In the genomic region with DNA sequence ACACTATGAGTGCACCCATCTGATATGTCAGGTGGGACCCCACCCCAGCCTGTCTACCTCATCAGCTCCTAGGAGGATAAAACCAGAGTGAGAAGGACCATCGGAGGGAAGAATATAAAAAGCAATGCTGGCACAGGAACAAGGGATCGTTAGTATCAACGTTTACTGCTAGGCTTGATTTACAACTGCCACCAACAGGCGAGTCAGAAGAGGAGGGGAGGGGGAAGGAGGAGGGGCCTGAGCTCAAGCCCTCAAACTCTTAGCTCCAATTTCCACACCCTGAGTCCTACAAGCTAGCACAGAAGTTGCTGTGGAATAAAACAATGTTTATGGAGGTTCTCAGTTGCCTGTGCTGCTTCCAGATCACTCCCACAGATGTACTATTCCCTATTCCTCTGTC, we compare ENCODE assay signal across 17 cellular contexts.
DNase-seq lines count a peak whose midpoint lies in the region; ATAC-seq and TF ChIP-seq lines count a peak whose summit lies in the region.
"Had no signal": no experiment of that assay in that cellular context is flagged by ENCODE, and none has a peak within 500 bp of the region (broad histone marks: within the 10 kb centered on the region; RNA-seq: fewer than 3 reads in every experiment).

No MANE protein-coding gene starts in this region.

- no peaks in the 10 kb centered on the region for H3K27me3 ChIP-seq in A673 (replicated peaks; ENCODE audit: insufficient read depth, low read depth, low read length, poor library complexity)
- H3K27me3 ChIP-seq: sigmoid colon had no signal

- no peak overlapping the region for H3K27ac Mint-ChIP-seq in activated T-cell treated with anti-CD3 and anti-CD28 coated beads, Interleukin-2, amount 50 U/mL, for 72 hours
- H3K27ac Mint-ChIP-seq: activated naive CD8-positive, alpha-beta T cell treated with anti-CD3 and anti-CD28 coated beads, Interleukin-2, amount 50 U/mL, for 24 hours; activated T-helper 1 cell treated with anti-CD3 and anti-CD28 coated beads, Interleukin-12 subunit alpha, Interleukin-12 subunit beta, Interleukin-2, Interleukin-4 antibody, amounts not matched to agents 30 ng/mL and 10 ng/mL and 1 ng/mL, durations not matched to agents 14 hours and 24 hours and 36 hours had no signal

- H3K4me3 Mint-ChIP-seq in activated T-cell treated with anti-CD3 and anti-CD28 coated beads, Interleukin-2, amount 50 U/mL, for 72 hours: no peak overlapping the region
- H3K4me3 Mint-ChIP-seq: activated naive CD8-positive, alpha-beta T cell treated with anti-CD3 and anti-CD28 coated beads, Interleukin-2, amount 50 U/mL, for 24 hours; activated T-helper 1 cell treated with anti-CD3 and anti-CD28 coated beads, Interleukin-12 subunit alpha, Interleukin-12 subunit beta, Interleukin-2, Interleukin-4 antibody, amounts not matched to agents 30 ng/mL and 10 ng/mL and 1 ng/mL, durations not matched to agents 14 hours and 24 hours and 36 hours had no signal

- intact Hi-C loops in A673 (cut with micrococcal nuclease; ENCODE audit: unreplicated experiment): no loop called here

- BruUV-seq in A673 (replicated peaks; lab: Mats Ljungman, UMichigan): no TSS peak

- no peaks in the 10 kb centered on the region for H3K9me3 ChIP-seq in A673 (ENCODE audit: low read depth, low read length, poor library complexity, severe bottlenecking)
- H3K9me3 ChIP-seq: Caco-2, sigmoid colon had no signal

- H3K27ac ChIP-seq in A673 (ENCODE audit: low read depth, low read length, poor library complexity, severe bottlenecking): no peak overlapping the region

- H3K4me3 ChIP-seq in A673 (ENCODE audit: low read depth, low read length, poor library complexity, severe bottlenecking): no peak overlapping the region
- H3K4me3 ChIP-seq: GM12878, sigmoid colon had no signal

- peaks cover 14% of the 10 kb centered on the region for H3K4me1 ChIP-seq in A673 (ENCODE audit: insufficient read depth, low read length, poor library complexity, severe bottlenecking)
- H3K4me1 ChIP-seq: Caco-2 had no signal

- H3K4me1 Mint-ChIP-seq in activated T-cell treated with anti-CD3 and anti-CD28 coated beads, Interleukin-2, amount 50 U/mL, for 72 hours (ENCODE audit: low read depth): no peaks in the 10 kb centered on the region
- H3K4me1 Mint-ChIP-seq: activated naive CD8-positive, alpha-beta T cell treated with anti-CD3 and anti-CD28 coated beads, Interleukin-2, amount 50 U/mL, for 24 hours had no signal

- no peak for ATAC-seq in activated T-cell treated with anti-CD3 and anti-CD28 coated beads, Interleukin-2, amount 50 U/mL, for 72 hours (replicated peaks in 1 of 2)
- no peak for ATAC-seq in GM18520 (IDR thresholded peaks at IDR 0.05; ENCODE audit: unreplicated experiment)
- ATAC-seq: activated naive CD8-positive, alpha-beta T cell treated with anti-CD3 and anti-CD28 coated beads, Interleukin-2, amount 50 U/mL, for 24 hours had no signal

- H3K9me3 Mint-ChIP-seq in activated T-cell treated with anti-CD3 and anti-CD28 coated beads, Interleukin-2, amount 50 U/mL, for 72 hours: no peaks in the 10 kb centered on the region
- H3K9me3 Mint-ChIP-seq: activated naive CD8-positive, alpha-beta T cell treated with anti-CD3 and anti-CD28 coated beads, Interleukin-2, amount 50 U/mL, for 24 hours; activated T-helper 1 cell treated with anti-CD3 and anti-CD28 coated beads, Interleukin-12 subunit alpha, Interleukin-12 subunit beta, Interleukin-2, Interleukin-4 antibody, amounts not matched to agents 30 ng/mL and 10 ng/mL and 1 ng/mL, durations not matched to agents 14 hours and 24 hours and 36 hours had no signal

- DNase-seq in A673 (ENCODE audit: low spot score): peak; percentile 51
- DNase-seq in EH (ENCODE audit: low read depth): peak; percentile 29
- DNase-seq in astrocyte of the hippocampus (ENCODE audit: low read depth, low spot score): peak; percentile 35
- peak; percentile 95 for DNase-seq in left kidney (ENCODE audit: low read depth, low spot score)
- DNase-seq in activated T-cell treated with anti-CD3 and anti-CD28 coated beads, Interleukin-2, amount 50 U/mL, for 72 hours: no peak
- DNase-seq in NCI-H446 treated with DMSO at 0.1 percent for 48 hours (lab: John Stamatoyannopoulos, UW): no peak
- no peak for DNase-seq in inferior parietal cortex (ENCODE audit: extremely low spot score)
- DNase-seq: activated naive CD8-positive, alpha-beta T cell treated with anti-CD3 and anti-CD28 coated beads, Interleukin-2, amount 50 U/mL, for 24 hours; GOT3; mammary epithelial cell; NCI-H2029; NCI-H748 treated with DMSO at 0.1 percent for 48 hours; sigmoid colon had no signal

- peaks cover 15% of the 10 kb centered on the region for H3K27me3 Mint-ChIP-seq in activated T-cell treated with anti-CD3 and anti-CD28 coated beads, Interleukin-2, amount 50 U/mL, for 72 hours (ENCODE audit: low read depth)

- H3K36me3 Mint-ChIP-seq in activated T-cell treated with anti-CD3 and anti-CD28 coated beads, Interleukin-2, amount 50 U/mL, for 72 hours (ENCODE audit: insufficient read depth in 2 of 2): no peaks in the 10 kb centered on the region

- TF ChIP-seq CTCF in A673 (conservative IDR thresholded peaks at IDR 0.05; ENCODE audit: low read depth, low read length): no peak

- CTCF ChIA-PET in A673 (lab: Charles Lee): interaction anchor here (0.7 kb wide), 1 partner anchor 269 kb away, joined by 3 read pairs; no protein-coding TSS in a partner anchor

- POLR2A ChIA-PET in A673 (lab: Charles Lee; ENCODE audit: low non-redundant PET): no interaction called here

- no peaks in the 10 kb centered on the region for H3K36me3 ChIP-seq in A673 (ENCODE audit: insufficient read depth, low read length, poor library complexity, severe bottlenecking)
- H3K36me3 ChIP-seq: sigmoid colon had no signal

Comparison
In these comparisons a context has a peak if more than half of its experiments do, and no peak if none do; other contexts are left out.
1. DNase-seq: peak in A673 (single experiment), EH (single experiment), astrocyte of the hippocampus (single experiment) and left kidney (single experiment); none in activated T-cell treated with anti-CD3 and anti-CD28 coated beads, Interleukin-2, amount 50 U/mL, for 72 hours (0 of 2), NCI-H446 treated with DMSO at 0.1 percent for 48 hours (single experiment) and inferior parietal cortex (single experiment).